23 cellular contexts compared by ENCODE assay signal in the genomic region with DNA sequence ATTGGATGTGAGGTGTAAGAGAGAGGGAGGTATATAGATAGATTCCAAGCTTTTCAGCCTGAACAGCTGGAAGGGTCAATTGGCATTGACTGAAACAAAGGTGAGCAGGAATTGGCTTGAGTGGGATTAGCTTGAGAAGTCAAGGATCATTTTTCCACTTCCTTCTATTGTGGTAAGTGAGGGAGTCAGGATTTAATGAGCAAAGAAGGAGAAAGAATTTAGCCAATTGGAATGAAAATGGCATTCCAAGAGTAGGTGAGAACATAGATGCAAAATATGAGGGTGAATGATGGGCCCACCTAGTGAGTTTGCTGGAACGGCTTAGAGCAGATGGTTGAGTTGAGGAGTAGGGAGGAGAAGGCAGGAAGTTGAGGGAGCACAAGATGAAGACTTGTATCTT. TPM values are rescaled to one million over a fixed set of nuclear protein-coding genes. Genes with fewer than 3 reads are reported as not detected.
A peak's percentile ranks its signal among the peaks of the same experiment; 100 is the strongest.
DNase-seq lines count a peak whose midpoint lies in the region; ATAC-seq, FAIRE-seq and TF ChIP-seq lines count a peak whose summit lies in the region.
"Had no signal": no experiment of that assay in that cellular context is flagged by ENCODE, and none has a peak within 500 bp of the region (broad histone marks: within the 10 kb centered on the region; RNA-seq: fewer than 3 reads in every experiment).

No MANE protein-coding gene starts in this region.

- H3K36me3 ChIP-seq in HUES64 (ENCODE audit: insufficient read depth, low read length) (no peaks in the 10 kb centered on the region), H1 (ENCODE audit: control insufficient read depth in 2 of 4, insufficient read depth in 4 of 4, low read length in 3 of 4) (no peaks in the 10 kb centered on the region), mesendoderm (ENCODE audit: control insufficient read depth, insufficient read depth, low read length) (no peaks in the 10 kb centered on the region), esophagus muscularis mucosa (no peaks in the 10 kb centered on the region)
- H3K36me3 ChIP-seq: BE2C had no signal

- no peaks in the 10 kb centered on the region for H4K20me1 ChIP-seq in H1 (replicated peaks in 1 of 2; ENCODE audit: control insufficient read depth in 1 of 2, insufficient read depth in 2 of 2, low read length in 2 of 2)

- TF ChIP-seq EP300 in H1 (IDR thresholded peaks at IDR 0.05; ENCODE audit: borderline replicate concordance in 1 of 2, low read depth in 2 of 2, low read length in 2 of 2) (no peak), esophagus muscularis mucosa (IDR thresholded peaks at IDR 0.05) (no peak)

- H3K79me2 ChIP-seq in H1 (ENCODE audit: control insufficient read depth in 1 of 2, insufficient read depth in 2 of 2, low read length in 2 of 2) = no peaks in the 10 kb centered on the region
- no peaks in the 10 kb centered on the region for H3K79me2 ChIP-seq in mesendoderm (ENCODE audit: control insufficient read depth, insufficient read depth, low read length)

- H3K4me2 ChIP-seq in H1 (ENCODE audit: insufficient read depth in 1 of 2, low read depth in 2 of 2, low read length in 2 of 2) = no peak overlapping the region; a peak in 1 of 4 replicates
- no peak overlapping the region for H3K4me2 ChIP-seq in mesendoderm (ENCODE audit: low read length)

- H3K23ac ChIP-seq in H1 (ENCODE audit: insufficient read length) = no peak overlapping the region
- H3K23ac ChIP-seq in mesendoderm (ENCODE audit: low read length) = peak overlapping the region; percentile 6

- H3K4me3 ChIP-seq in HUES64 (ENCODE audit: low read length) (no peak overlapping the region), H1 (ENCODE audit: extremely low read depth in 1 of 4, insufficient read depth in 2 of 4, low read depth in 3 of 4, low read length in 4 of 4) (no peak overlapping the region), mesendoderm (ENCODE audit: low read length) (no peak overlapping the region), esophagus muscularis mucosa (no peak overlapping the region)
- H3K4me3 ChIP-seq: GM12878, GM23248, K562 had no signal

- peak overlapping the region; percentile 94; the same call in 1 of the 2 replicates for H2BK12ac ChIP-seq in H1 (ENCODE audit: low read depth, low read length)

- no peak overlapping the region for H4K91ac ChIP-seq in H1 (replicated peaks; ENCODE audit: insufficient read length, low read length)

- no peak overlapping the region for H2BK15ac ChIP-seq in H1 (ENCODE audit: low read length)
- no peak overlapping the region for H2BK15ac ChIP-seq in mesendoderm (replicated peaks; ENCODE audit: low read depth)

- H3K18ac ChIP-seq in H1 (ENCODE audit: extremely low read depth, low read length) (peak overlapping the region; percentile 26), mesendoderm (ENCODE audit: low read length) (no peak overlapping the region)

- FAIRE-seq in H1 (lab: Jason Lieb, UNC) = no peak
- FAIRE-seq: A204.1, GM12878, GM19239, K562 had no signal

- no peak for TF ChIP-seq RAD21 in H1 (IDR thresholded peaks at IDR 0.05 in 1 of 2, conservative IDR thresholded peaks at IDR 0.05 in 1 of 2; ENCODE audit: low read depth in 2 of 2, low read length in 2 of 2)

- H3K27ac ChIP-seq in HUES64 (ENCODE audit: low read depth, low read length) (peak overlapping the region; percentile 11; the same call in 1 of the 2 replicates), H1 (ENCODE audit: low read depth, low read length) (no peak overlapping the region), mesendoderm (ENCODE audit: low read depth, low read length) (no peak overlapping the region), esophagus muscularis mucosa (replicated peaks in 1 of 4) (no peak overlapping the region)
- H3K27ac ChIP-seq: GM23248 had no signal

- intact Hi-C loops in sciatic nerve (cut with DNase I) = no loop called here
- intact Hi-C loops in esophagus muscularis mucosa (cut with DNase I) = no loop called here

- H2BK120ac ChIP-seq in H1 (replicated peaks; ENCODE audit: low read depth, low read length) (no peak overlapping the region), mesendoderm (ENCODE audit: low read depth, low read length) (no peak overlapping the region)

- no peaks in the 10 kb centered on the region for H3K23me2 ChIP-seq in H1 (ENCODE audit: low read depth, low read length)

- peaks cover 13% of the 10 kb centered on the region for H3K4me1 ChIP-seq in HUES64 (ENCODE audit: insufficient read depth, low read length)
- peaks cover 0 to 4% (median 3%) of the 10 kb centered on the region in 4 experiments; a peak in 6 of 7 replicates for H3K4me1 ChIP-seq in H1 (replicated peaks in 1 of 4; ENCODE audit: control insufficient read depth in 3 of 4, insufficient read depth in 4 of 4, low read length in 3 of 4)
- H3K4me1 ChIP-seq in mesendoderm (ENCODE audit: control insufficient read depth, low read depth, low read length) = peaks cover 2% of the 10 kb centered on the region
- H3K4me1 ChIP-seq in esophagus muscularis mucosa = no peaks in the 10 kb centered on the region
- H3K4me1 ChIP-seq: BE2C had no signal

- H3K9me3 ChIP-seq in HUES64 (ENCODE audit: insufficient read depth, low read depth, low read length) = no peaks in the 10 kb centered on the region
- no peaks in the 10 kb centered on the region for H3K9me3 ChIP-seq in H1 (ENCODE audit: insufficient read depth in 2 of 2, low read depth in 1 of 2, low read length in 1 of 2)
- no peaks in the 10 kb centered on the region for H3K9me3 ChIP-seq in esophagus muscularis mucosa
- H3K9me3 ChIP-seq: BE2C had no signal

- CTCF ChIA-PET in H1 (lab: Charles Lee; ENCODE audit: partially characterized antibody) = interaction anchor here (0.6 to 1.8 kb wide), 4 partner anchors 10 to 187 kb away, joined by 3 to 5 read pairs (median 4); no protein-coding TSS in a partner anchor

- H4K8ac ChIP-seq in H1 (ENCODE audit: extremely low read depth, insufficient read depth, low read length) (no peak overlapping the region), mesendoderm (ENCODE audit: low read depth, low read length) (no peak overlapping the region)

- no peaks in the 10 kb centered on the region for H3K79me1 ChIP-seq in H1 (ENCODE audit: low read depth, low read length)
- no peaks in the 10 kb centered on the region for H3K79me1 ChIP-seq in mesendoderm (ENCODE audit: low read length)

- H2AFZ ChIP-seq in H1 (ENCODE audit: low read length) = no peak overlapping the region
- H2AFZ ChIP-seq: GM23248 had no signal

- no peak overlapping the region for H4K5ac ChIP-seq in H1 (ENCODE audit: insufficient read length, low read depth, low read length)
- no peak overlapping the region for H4K5ac ChIP-seq in mesendoderm (ENCODE audit: low read length)

- TF ChIP-seq CTCF in H1 (IDR thresholded peaks at IDR 0.05; ENCODE audit: control extremely low read depth in 1 of 3, insufficient read depth in 1 of 3, low read depth in 1 of 3, low read length in 3 of 3) (no peak), esophagus muscularis mucosa (IDR thresholded peaks at IDR 0.05) (no peak)

- ATAC-seq in sciatic nerve = no peak
- ATAC-seq in GM21423 (IDR thresholded peaks at IDR 0.05; ENCODE audit: unreplicated experiment) = no peak
- ATAC-seq: GM12878 had no signal

- H3K4ac ChIP-seq in H1 (replicated peaks; ENCODE audit: insufficient read length, low read depth, low read length) (no peak overlapping the region), mesendoderm (ENCODE audit: low read depth, low read length) (no peak overlapping the region)

- peak overlapping the region; percentile 8; the same call in 1 of the 2 replicates for H2BK20ac ChIP-seq in H1 (ENCODE audit: low read length)

- H2AK5ac ChIP-seq in H1 (ENCODE audit: low read depth, low read length) = 0 out of 2 replicates have a peak overlapping the region, but pooled peaks have one; percentile 59
- no peak overlapping the region for H2AK5ac ChIP-seq in mesendoderm (ENCODE audit: low read length)

- no peaks in the 10 kb centered on the region for H3K27me3 ChIP-seq in HUES64 (ENCODE audit: insufficient read depth, low read length)
- H3K27me3 ChIP-seq in H1 (replicated peaks in 1 of 4; ENCODE audit: control insufficient read depth in 3 of 4, extremely low read depth in 1 of 4, insufficient read depth in 3 of 4, low read length in 3 of 4) = no peaks in the 10 kb centered on the region
- H3K27me3 ChIP-seq in mesendoderm (ENCODE audit: insufficient read depth, low read length, poor library complexity) = no peaks in the 10 kb centered on the region
- no peaks in the 10 kb centered on the region for H3K27me3 ChIP-seq in esophagus muscularis mucosa
- H3K27me3 ChIP-seq: BE2C had no signal

- POLR2A ChIA-PET in H1 (lab: Charles Lee; ENCODE audit: partially characterized antibody) = interaction anchor here (1.0 to 6.6 kb wide), 2 partner anchors 15 to 26 kb away, joined by 3 to 35 read pairs; no protein-coding TSS in a partner anchor

- H3K56ac ChIP-seq in H1 (replicated peaks; ENCODE audit: insufficient read length, low read depth, low read length) (no peak overlapping the region), mesendoderm (ENCODE audit: low read length) (no peak overlapping the region)

- no peak overlapping the region for H3K9ac ChIP-seq in HUES64 (ENCODE audit: low read depth, low read length)
- no peak overlapping the region for H3K9ac ChIP-seq in H1 (replicated peaks in 1 of 4; ENCODE audit: extremely low read depth in 1 of 4, low read depth in 3 of 4, low read length in 3 of 4)
- H3K9ac ChIP-seq in mesendoderm (ENCODE audit: low read length) = no peak overlapping the region
- H3K9ac ChIP-seq: GM23248 had no signal

- no peak overlapping the region for H3K14ac ChIP-seq in H1 (ENCODE audit: insufficient read length)

- H2BK5ac ChIP-seq in H1 (ENCODE audit: low read depth, low read length) = peak overlapping the region; percentile 80; the same call in 1 of the 2 replicates
- no peak overlapping the region for H2BK5ac ChIP-seq in mesendoderm (ENCODE audit: low read length)

- DNase-seq in H1 (ENCODE audit: low read depth in 1 of 2, low spot score in 2 of 2) (no peak), mesendoderm (no peak), sciatic nerve (ENCODE audit: low spot score) (no peak), esophagus muscularis mucosa (ENCODE audit: extremely low spot score) (no peak), retina (no peak)
- DNase-seq: ACHN; BE2C; C1 segment of cervical spinal cord; CD4-positive, CD25-positive, alpha-beta regulatory T cell; CD8-positive, alpha-beta memory T cell; COR-L47; DMS 273 treated with DMSO at 0.1 percent for 48 hours; DMS53; DND-41; EL; GM23248; H7 had no signal

- no peak for TF ChIP-seq POLR2A in H1 (IDR thresholded peaks at IDR 0.05; ENCODE audit: control extremely low read depth in 1 of 2, low read depth in 2 of 2, low read length in 2 of 2)
- TF ChIP-seq POLR2A in esophagus muscularis mucosa (IDR thresholded peaks at IDR 0.05; ENCODE audit: low read depth) = no peak

- 81% methylated on average over 1 of the region's 1 CpG for WGBS in HUES64
- WGBS in H1 (ENCODE audit: extremely low coverage in 1 of 2, insufficient coverage in 1 of 2, insufficient read length in 1 of 2, insufficient replicate concordance in 2 of 2, low coverage in 1 of 2, low lambda C conversion rate in 2 of 2, missing lambda C conversion rate in 1 of 2), 2 experiments = 76% methylated on average over 1 of the region's 1 CpG; no CpG with 5 or more reads in 1 of the 2 experiments
- no CpG with 5 or more reads among the region's 1 CpG for whole genome bisulfite sequencing in mesendoderm (ENCODE audit: extremely low coverage, insufficient coverage, low lambda C conversion rate)
- WGBS in esophagus muscularis mucosa = 81% methylated on average over 1 of the region's 1 CpG

RNA-seq across cellular contexts. Expression of gene ETV6, which starts 56.5 kb away (rescaled TPM):
- 9.4 TPM for polyA plus RNA-seq in HUES64 (2013, experiment 1 of 2)
- polyA plus RNA-seq in HUES64 (2013, experiment 2 of 2) = 9.8 TPM
- 23.9 and 24.6 TPM in 2 replicates for total RNA-seq in H1 (2021; fragmentation: NEBNext Ultra II Directional; extraction: Animal tissue kit (Norgen Biotek cat#: 25700))
- 4.7 and 5.5 TPM in 2 replicates for polyA plus RNA-seq in H1 (2011; rRNA removed)
- 4.5 TPM for polyA plus RNA-seq in H1 (2011; cell fraction: cytosol; rRNA removed)
- 7.4 TPM for polyA plus RNA-seq in H1 (2011; cell fraction: nucleus; rRNA removed)
- polyA plus RNA-seq in H1 (2012, experiment 1 of 2) = 6.5 to 9.8 TPM (median 8.0 TPM) in 4 replicates
- 2.1 TPM for polyA plus RNA-seq in H1 (2012, experiment 2 of 2)
- polyA plus RNA-seq in H1 (2013, experiment 1 of 2) = 14.5 TPM
- polyA plus RNA-seq in H1 (2013, experiment 2 of 2) = 14.1 TPM
- 14.5 and 14.8 TPM in 2 replicates for polyA minus RNA-seq in H1 (2011; rRNA and poly(A)+ RNA removed)
- polyA minus RNA-seq in H1 (2011; cell fraction: cytosol; rRNA and poly(A)+ RNA removed) = 9.9 TPM
- 22.1 TPM for polyA minus RNA-seq in H1 (2011; cell fraction: nucleus; rRNA and poly(A)+ RNA removed)
- polyA plus RNA-seq in mesendoderm (2013, experiment 1 of 2) = 6.9 TPM
- 7.1 TPM for polyA plus RNA-seq in mesendoderm (2013, experiment 2 of 2)
- total RNA-seq in sciatic nerve (38.8 TPM), esophagus muscularis mucosa (10 to 100 TPM; 22.4 to 29.6 (median 25.3) TPM)
